25 cellular contexts compared by ENCODE assay signal in genomic region chr7:773622-773915, GRCh38.
"Had no signal": no experiment of that assay in that cellular context is flagged by ENCODE, and none has a peak within 500 bp of the region (broad histone marks: within the 10 kb centered on the region; RNA-seq: fewer than 3 reads in every experiment).

No MANE protein-coding gene starts in this region.

- H3K27me3 ChIP-seq: adrenal gland, body of pancreas, esophagus muscularis mucosa, foreskin keratinocyte, gastroesophageal sphincter had no signal

- H3K27ac ChIP-seq: adrenal gland, body of pancreas, foreskin keratinocyte had no signal

- H3K9me3 ChIP-seq: adrenal gland, body of pancreas, esophagus muscularis mucosa, gastroesophageal sphincter had no signal

- H3K4me3 ChIP-seq: adrenal gland, body of pancreas, esophagus muscularis mucosa, gastroesophageal sphincter had no signal

- FAIRE-seq: colon had no signal

- DNase-seq: activated CD4-positive, alpha-beta memory T cell treated with anti-CD3 and anti-CD28 coated beads for 36 hours; activated CD4-positive, alpha-beta T cell treated with anti-CD3 and anti-CD28 coated beads for 36 hours; activated CD4-positive, alpha-beta T cell treated with anti-CD3 and anti-CD28 coated beads, Interleukin-2, amount 10 ng/mL, durations not matched to agents 24 days and 14 days; activated CD4-positive, CD25-positive, alpha-beta regulatory T cell; activated CD4-positive, CD25-positive, alpha-beta regulatory T cell treated with anti-CD3 and anti-CD28 coated beads, Interleukin-2, amount 50 U/mL, for 72 hours; activated CD8-positive, alpha-beta memory T cell treated with anti-CD3 and anti-CD28 coated beads, Interleukin-2, amount 10 ng/mL, durations not matched to agents 7 days and 5 days; activated CD8-positive, alpha-beta memory T cell treated with anti-CD3 and anti-CD28 coated beads, Interleukin-2, amount 50 U/mL, for 4 hours; activated CD8-positive, alpha-beta T cell treated with anti-CD3 and anti-CD28 coated beads, Interleukin-2, amount 10 ng/mL, durations not matched to agents 7 days and 5 days; activated naive CD4-positive, alpha-beta T cell treated with anti-CD3 and anti-CD28 coated beads for 36 hours; activated naive CD8-positive, alpha-beta T cell treated with anti-CD3 and anti-CD28 coated beads for 36 hours; activated naive CD8-positive, alpha-beta T cell treated with anti-CD3 and anti-CD28 coated beads, Interleukin-2, amount 50 U/mL, for 24 hours; activated T-cell treated with anti-CD3 and anti-CD28 coated beads, Interleukin-2, amount 50 U/mL, for 1 hour; activated T-cell treated with anti-CD3 and anti-CD28 coated beads, Interleukin-2, amount 50 U/mL, for 48 hours; adrenal gland; body of pancreas; cortex of kidney; dermis blood vessel endothelial cell; effector CD4-positive, alpha-beta T cell; effector memory CD8-positive, alpha-beta T cell; erythroblast; foreskin keratinocyte; T-helper 2 cell had no signal

- ATAC-seq: body of pancreas, gastroesophageal sphincter had no signal

- H3K4me1 ChIP-seq: foreskin keratinocyte had no signal
